In the genomic region with DNA sequence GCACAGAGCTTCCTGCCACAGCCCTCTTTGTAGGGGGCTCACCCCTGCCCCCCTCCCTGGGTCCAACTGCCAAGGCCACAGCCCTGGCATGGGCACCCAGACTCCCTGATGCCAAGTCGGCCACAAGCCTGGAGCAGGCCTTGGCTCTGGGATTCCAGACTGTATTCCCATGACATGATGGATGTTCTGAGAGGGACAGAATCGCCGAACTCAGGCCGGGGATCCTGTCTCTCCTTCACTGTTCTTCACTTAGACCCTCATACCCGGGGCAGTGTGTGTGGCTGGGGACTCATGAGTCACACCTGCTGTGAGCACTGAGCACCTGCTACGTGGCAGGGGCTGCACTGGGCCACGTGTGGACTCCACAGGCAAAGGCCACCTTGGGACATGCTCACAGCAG, we compare ENCODE assay signal across 1 cellular context.
TF ChIP-seq lines count a peak whose summit lies in the region.

No MANE protein-coding gene starts in this region.

TF ChIP-seq in H1, 55 proteins besides CTCF, POLR2A, EP300 and RAD21:
- TF ChIP-seq FOSL1 (IDR thresholded peaks at IDR 0.05; ENCODE audit: insufficient read depth, low read depth, low read length) (no peak), TEAD4 (IDR thresholded peaks at IDR 0.05; ENCODE audit: low read depth, low read length) (no peak), SRF (IDR thresholded peaks at IDR 0.05; ENCODE audit: low read depth, low read length) (no peak), TAF7 (optimal IDR thresholded peaks at IDR 0.05; ENCODE audit: borderline replicate concordance, low read depth, low read length) (no peak), RBBP5 (IDR thresholded peaks at IDR 0.05; ENCODE audit: borderline replicate concordance, low read depth, low read length) (no peak), POU5F1 (IDR thresholded peaks at IDR 0.05; ENCODE audit: low read depth, low read length) (no peak), EGR1 (IDR thresholded peaks at IDR 0.05; ENCODE audit: borderline replicate concordance, low read depth, low read length) (no peak), GABPA (IDR thresholded peaks at IDR 0.05; ENCODE audit: borderline replicate concordance, insufficient read depth, low read length) (no peak), SIRT6 (IDR thresholded peaks at IDR 0.05; ENCODE audit: low read length) (no peak), KDM4A (IDR thresholded peaks at IDR 0.05; ENCODE audit: low read depth, low read length, severe bottlenecking) (no peak), NRF1 (IDR thresholded peaks at IDR 0.05; ENCODE audit: low read depth, low read length) (no peak), CBX5 (IDR thresholded peaks at IDR 0.05; ENCODE audit: low read depth, low read length) (no peak), BACH1 (IDR thresholded peaks at IDR 0.05; ENCODE audit: low read length) (no peak), SUZ12 (IDR thresholded peaks at IDR 0.05; ENCODE audit: low read length) (no peak), POLR2AphosphoS5 (IDR thresholded peaks at IDR 0.05; ENCODE audit: low read depth, low read length) (no peak)
- TF ChIP-seq, protein P1, sequence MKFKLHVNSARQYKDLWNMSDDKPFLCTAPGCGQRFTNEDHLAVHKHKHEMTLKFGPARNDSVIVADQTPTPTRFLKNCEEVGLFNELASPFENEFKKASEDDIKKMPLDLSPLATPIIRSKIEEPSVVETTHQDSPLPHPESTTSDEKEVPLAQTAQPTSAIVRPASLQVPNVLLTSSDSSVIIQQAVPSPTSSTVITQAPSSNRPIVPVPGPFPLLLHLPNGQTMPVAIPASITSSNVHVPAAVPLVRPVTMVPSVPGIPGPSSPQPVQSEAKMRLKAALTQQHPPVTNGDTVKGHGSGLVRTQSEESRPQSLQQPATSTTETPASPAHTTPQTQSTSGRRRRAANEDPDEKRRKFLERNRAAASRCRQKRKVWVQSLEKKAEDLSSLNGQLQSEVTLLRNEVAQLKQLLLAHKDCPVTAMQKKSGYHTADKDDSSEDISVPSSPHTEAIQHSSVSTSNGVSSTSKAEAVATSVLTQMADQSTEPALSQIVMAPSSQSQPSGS (IDR thresholded peaks at IDR 0.05; ENCODE audit: low read length), result no peak
- TF ChIP-seq, protein P2, sequence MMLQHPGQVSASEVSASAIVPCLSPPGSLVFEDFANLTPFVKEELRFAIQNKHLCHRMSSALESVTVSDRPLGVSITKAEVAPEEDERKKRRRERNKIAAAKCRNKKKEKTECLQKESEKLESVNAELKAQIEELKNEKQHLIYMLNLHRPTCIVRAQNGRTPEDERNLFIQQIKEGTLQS (IDR thresholded peaks at IDR 0.05; ENCODE audit: insufficient read depth, low read depth, low read length), result no peak
